In the genomic region with DNA sequence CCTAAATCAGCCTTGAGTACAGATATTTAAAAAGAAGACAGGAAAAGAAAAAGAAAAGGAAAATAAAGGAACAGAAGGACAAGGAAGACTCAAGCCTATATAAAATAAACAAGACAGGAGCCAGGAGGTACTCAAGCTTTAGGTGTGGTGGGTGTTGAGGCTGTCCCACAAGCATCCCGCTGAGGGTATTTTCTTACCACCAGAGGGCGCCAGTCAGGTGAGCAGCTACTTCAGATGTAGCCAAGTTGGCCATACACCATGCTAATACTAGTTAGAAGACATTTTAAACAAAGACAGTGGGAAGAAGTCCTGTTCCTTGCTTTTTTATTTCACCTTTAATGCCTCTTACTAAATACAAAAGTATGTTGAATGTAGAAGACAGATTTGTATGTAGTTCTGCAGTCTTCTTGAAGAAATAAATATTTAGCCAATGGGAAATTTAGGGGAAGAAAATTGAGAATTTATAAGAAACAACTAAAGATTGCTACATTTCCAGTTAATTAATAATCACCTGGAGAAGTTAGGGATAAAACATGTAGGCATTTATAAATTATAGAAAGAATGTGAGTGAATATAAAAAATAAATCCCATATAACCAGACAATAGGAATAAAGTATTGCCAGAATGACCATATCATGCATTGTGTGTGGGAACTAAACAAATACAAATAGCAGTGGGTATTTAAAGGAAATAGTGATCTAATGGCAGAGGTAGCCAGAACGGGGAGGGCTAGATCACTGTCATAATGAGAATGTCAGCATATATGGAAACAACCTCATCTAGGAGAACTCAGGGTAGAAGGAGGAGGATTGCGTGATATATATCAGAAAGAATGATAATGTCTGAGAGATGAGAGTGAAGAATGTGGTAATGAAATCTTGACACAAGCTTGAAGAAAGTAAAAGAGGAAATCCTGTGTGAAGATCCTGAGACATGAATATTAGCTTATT, we compare ENCODE assay signal across 7 cellular contexts.
DNase-seq lines count a peak whose midpoint lies in the region; ATAC-seq and TF ChIP-seq lines count a peak whose summit lies in the region.

No MANE protein-coding gene starts in this region.

- H3K4me3 ChIP-seq in GM12865 (ENCODE audit: low read depth, low read length) = no peak overlapping the region

- TF ChIP-seq CTCF in GM12865 (IDR thresholded peaks at IDR 0.05; ENCODE audit: insufficient read depth, low read depth, low read length, missing control alignments) = peak; percentile 85
- TF ChIP-seq CTCF in LNCAP (IDR thresholded peaks at IDR 0.05) = peak; percentile 94

- DNase-seq in GM12865 (ENCODE audit: low read depth) (peak; percentile 88), T-helper 2 cell (peak; percentile 9 to 78 (median 50)), amygdala (lab: John Stamatoyannopoulos, UW) (peak in 30 of 56 donors; percentile 0 to 55 (median 10)), iPS-NIHi7 (ENCODE audit: extremely low spot score) (peak; percentile 72)
- DNase-seq in stimulated activated CD4-positive, alpha-beta T cell treated with anti-CD3 and anti-CD28 coated beads, Interleukin-1b, Interleukin-23, amount 100 ng/mL, for 4 hours (ENCODE audit: low read depth in 2 of 2) = peak; percentile 55 to 68

- peak; percentile 69 for ATAC-seq in GM21786 (IDR thresholded peaks at IDR 0.05; ENCODE audit: unreplicated experiment)

Comparison
In these comparisons a context has a peak if more than half of its experiments do, and no peak if none do; other contexts are left out.
1. DNase-seq: peak in every context shown above with its lines; median percentile 88 in GM12865; 72 in iPS-NIHi7; 62 in stimulated activated CD4-positive, alpha-beta T cell treated with anti-CD3 and anti-CD28 coated beads, Interleukin-1b, Interleukin-23, amount 100 ng/mL, for 4 hours; 50 in T-helper 2 cell; 10 in amygdala.